1 cellular context compared by ENCODE assay signal in the genomic region with DNA sequence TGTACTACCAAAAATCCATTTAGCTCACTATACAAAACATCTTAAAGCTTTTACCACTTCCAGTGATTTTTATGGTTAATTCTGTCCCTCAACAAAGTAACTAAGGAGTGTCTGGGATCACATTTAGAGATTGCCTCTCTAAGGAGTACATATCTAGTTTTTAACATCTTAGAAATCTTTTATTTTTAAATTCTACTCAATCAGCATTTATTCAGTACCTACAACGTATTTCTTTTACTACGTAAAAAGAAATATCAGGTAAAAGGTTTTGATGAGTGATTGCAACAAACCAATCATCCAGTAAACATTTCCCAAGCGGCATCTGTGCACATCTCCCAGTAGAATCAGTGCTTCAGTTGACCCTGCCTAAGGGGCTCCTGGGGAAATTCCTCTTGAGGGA.
A peak's percentile ranks its signal among the peaks of the same experiment; 100 is the strongest.
TF ChIP-seq lines count a peak whose summit lies in the region.

No MANE protein-coding gene starts in this region.

TF ChIP-seq in K562, 482 proteins besides CTCF, POLR2A, EP300 and RAD21:
- TF ChIP-seq MAFG (tag; conservative IDR thresholded peaks at IDR 0.05) (peak; percentile 58), ETV5 (CRISPR knock-in tag; IDR thresholded peaks at IDR 0.05; ENCODE audit: low read depth) (no peak), C11orf30 (IDR thresholded peaks at IDR 0.05; ENCODE audit: low read depth) (peak; percentile 82), ZNF175 (CRISPR knock-in tag; IDR thresholded peaks at IDR 0.05; ENCODE audit: low read depth) (no peak), HNRNPL (IDR thresholded peaks at IDR 0.05; ENCODE audit: low read depth, low read length) (no peak), EHMT2 (IDR thresholded peaks at IDR 0.05) (no peak), LCOR (CRISPR knock-in tag; IDR thresholded peaks at IDR 0.05) (no peak), BACH1 (tag; IDR thresholded peaks at IDR 0.05) (no peak), ZNF316 (IDR thresholded peaks at IDR 0.05) (peak; percentile 92), MAFF (IDR thresholded peaks at IDR 0.05; ENCODE audit: low read length) (peak; percentile 33; the same call in 1 of the 2 replicates)
- TF ChIP-seq, protein P1, sequence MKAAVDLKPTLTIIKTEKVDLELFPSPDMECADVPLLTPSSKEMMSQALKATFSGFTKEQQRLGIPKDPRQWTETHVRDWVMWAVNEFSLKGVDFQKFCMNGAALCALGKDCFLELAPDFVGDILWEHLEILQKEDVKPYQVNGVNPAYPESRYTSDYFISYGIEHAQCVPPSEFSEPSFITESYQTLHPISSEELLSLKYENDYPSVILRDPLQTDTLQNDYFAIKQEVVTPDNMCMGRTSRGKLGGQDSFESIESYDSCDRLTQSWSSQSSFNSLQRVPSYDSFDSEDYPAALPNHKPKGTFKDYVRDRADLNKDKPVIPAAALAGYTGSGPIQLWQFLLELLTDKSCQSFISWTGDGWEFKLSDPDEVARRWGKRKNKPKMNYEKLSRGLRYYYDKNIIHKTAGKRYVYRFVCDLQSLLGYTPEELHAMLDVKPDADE (conservative IDR thresholded peaks at IDR 0.05; ENCODE audit: control insufficient read depth, low read depth, low read length), result no peak
- TF ChIP-seq, protein P2, sequence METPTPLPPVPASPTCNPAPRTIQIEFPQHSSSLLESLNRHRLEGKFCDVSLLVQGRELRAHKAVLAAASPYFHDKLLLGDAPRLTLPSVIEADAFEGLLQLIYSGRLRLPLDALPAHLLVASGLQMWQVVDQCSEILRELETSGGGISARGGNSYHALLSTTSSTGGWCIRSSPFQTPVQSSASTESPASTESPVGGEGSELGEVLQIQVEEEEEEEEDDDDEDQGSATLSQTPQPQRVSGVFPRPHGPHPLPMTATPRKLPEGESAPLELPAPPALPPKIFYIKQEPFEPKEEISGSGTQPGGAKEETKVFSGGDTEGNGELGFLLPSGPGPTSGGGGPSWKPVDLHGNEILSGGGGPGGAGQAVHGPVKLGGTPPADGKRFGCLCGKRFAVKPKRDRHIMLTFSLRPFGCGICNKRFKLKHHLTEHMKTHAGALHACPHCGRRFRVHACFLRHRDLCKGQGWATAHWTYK (CRISPR knock-in tag; IDR thresholded peaks at IDR 0.05), result no peak
- TF ChIP-seq, protein P3, sequence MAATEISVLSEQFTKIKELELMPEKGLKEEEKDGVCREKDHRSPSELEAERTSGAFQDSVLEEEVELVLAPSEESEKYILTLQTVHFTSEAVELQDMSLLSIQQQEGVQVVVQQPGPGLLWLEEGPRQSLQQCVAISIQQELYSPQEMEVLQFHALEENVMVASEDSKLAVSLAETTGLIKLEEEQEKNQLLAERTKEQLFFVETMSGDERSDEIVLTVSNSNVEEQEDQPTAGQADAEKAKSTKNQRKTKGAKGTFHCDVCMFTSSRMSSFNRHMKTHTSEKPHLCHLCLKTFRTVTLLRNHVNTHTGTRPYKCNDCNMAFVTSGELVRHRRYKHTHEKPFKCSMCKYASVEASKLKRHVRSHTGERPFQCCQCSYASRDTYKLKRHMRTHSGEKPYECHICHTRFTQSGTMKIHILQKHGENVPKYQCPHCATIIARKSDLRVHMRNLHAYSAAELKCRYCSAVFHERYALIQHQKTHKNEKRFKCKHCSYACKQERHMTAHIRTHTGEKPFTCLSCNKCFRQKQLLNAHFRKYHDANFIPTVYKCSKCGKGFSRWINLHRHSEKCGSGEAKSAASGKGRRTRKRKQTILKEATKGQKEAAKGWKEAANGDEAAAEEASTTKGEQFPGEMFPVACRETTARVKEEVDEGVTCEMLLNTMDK (IDR thresholded peaks at IDR 0.05; ENCODE audit: borderline replicate concordance, insufficient read depth, low read depth, low read length, poor library complexity, severe bottlenecking), result no peak
